In genomic region chr5:138570871-138571270, GRCh38 we compare ENCODE assay signal across 17 cellular contexts. TPM values are rescaled to one million over a fixed set of nuclear protein-coding genes. Genes with fewer than 3 reads are reported as not detected.
DNase-seq lines count a peak whose midpoint lies in the region; ATAC-seq and TF ChIP-seq lines count a peak whose summit lies in the region.
"Had no signal": no experiment of that assay in that cellular context is flagged by ENCODE, and none has a peak within 500 bp of the region (broad histone marks: within the 10 kb centered on the region; RNA-seq: fewer than 3 reads in every experiment).

No MANE protein-coding gene starts in this region.

- no peak for TF ChIP-seq CTCF in activated CD8-positive, alpha-beta T cell treated with anti-CD3 and anti-CD28 coated beads for 36 hours (IDR thresholded peaks at IDR 0.05)

- H3K23ac ChIP-seq in mesenchymal stem cell (ENCODE audit: low read length in 2 of 2): no peak overlapping the region

- no peaks in the 10 kb centered on the region for H3K27me3 Mint-ChIP-seq in activated CD8-positive, alpha-beta T cell treated with anti-CD3 and anti-CD28 coated beads for 36 hours
- H3K27me3 Mint-ChIP-seq in activated CD8-positive, alpha-beta T cell treated with anti-CD3 and anti-CD28 coated beads, Interleukin-2, amount 10 ng/mL, durations not matched to agents 7 days and 5 days (ENCODE audit: low read depth): no peaks in the 10 kb centered on the region
- H3K27me3 Mint-ChIP-seq in CD4-positive, alpha-beta memory T cell: no peaks in the 10 kb centered on the region
- H3K27me3 Mint-ChIP-seq in activated naive CD8-positive, alpha-beta T cell: no peaks in the 10 kb centered on the region

- H3K27ac Mint-ChIP-seq in activated CD8-positive, alpha-beta T cell treated with anti-CD3 and anti-CD28 coated beads for 36 hours: peak overlapping the region; percentile 73
- no peak overlapping the region for H3K27ac Mint-ChIP-seq in activated CD8-positive, alpha-beta T cell treated with anti-CD3 and anti-CD28 coated beads, Interleukin-2, amount 10 ng/mL, durations not matched to agents 7 days and 5 days
- peak overlapping the region in 5 of 7 donors; percentile 32 to 100 (median 51) for H3K27ac Mint-ChIP-seq in CD4-positive, alpha-beta memory T cell
- peak overlapping the region; percentile 46 for H3K27ac Mint-ChIP-seq in activated naive CD8-positive, alpha-beta T cell

- POLR2A ChIA-PET in activated CD8-positive, alpha-beta T cell treated with anti-CD3 and anti-CD28 coated beads for 36 hours (lab: Charles Lee): interaction anchor here (3.5 kb wide), 1 partner anchor 12 kb away, joined by 16 read pairs; no protein-coding TSS in a partner anchor
- POLR2A ChIA-PET in activated CD8-positive, alpha-beta T cell treated with anti-CD3 and anti-CD28 coated beads, Interleukin-2, amount 10 ng/mL, durations not matched to agents 7 days and 5 days (lab: Charles Lee): no interaction called here
- POLR2A ChIA-PET in CD4-positive, alpha-beta memory T cell (lab: Charles Lee; ENCODE audit: partially characterized antibody): interaction anchor here (1.5 kb wide), 1 partner anchor 28 kb away, joined by 8 read pairs; the partner anchor contains the start of gene ETF1

- peak overlapping the region; percentile 12 for H4K8ac ChIP-seq in mesenchymal stem cell (ENCODE audit: low read length)

- no peaks in the 10 kb centered on the region for H3K9me3 ChIP-seq in CD4-positive, alpha-beta memory T cell (ENCODE audit: control insufficient read depth in 1 of 2, low read length in 2 of 2)
- H3K9me3 ChIP-seq in mesenchymal stem cell (ENCODE audit: control insufficient read depth, low read length): no peaks in the 10 kb centered on the region
- H3K9me3 ChIP-seq: BLaER1 treated with 17β-estradiol and CSF1 and Interleukin-3, amounts not matched to agents 10 nM and 100 nM; Caco-2; HAP-1 had no signal

- peaks cover 74% of the 10 kb centered on the region for H3K36me3 ChIP-seq in CD4-positive, alpha-beta memory T cell (ENCODE audit: insufficient read depth, low read length)
- peaks cover 39 to 79% of the 10 kb centered on the region in 2 experiments for H3K36me3 ChIP-seq in mesenchymal stem cell (ENCODE audit: control insufficient read depth in 1 of 2, insufficient read depth in 2 of 2, low read depth in 1 of 2, low read length in 2 of 2)

- no peak overlapping the region for H2AFZ ChIP-seq in mesenchymal stem cell (ENCODE audit: low read depth, low read length)

- H3K9ac ChIP-seq in mesenchymal stem cell (ENCODE audit: low read length): no peak overlapping the region

- peaks cover 59% of the 10 kb centered on the region for H3K4me1 ChIP-seq in CD4-positive, alpha-beta memory T cell (ENCODE audit: insufficient read depth, low read length)
- H3K4me1 ChIP-seq in mesenchymal stem cell (ENCODE audit: control insufficient read depth, insufficient read depth, low read depth, low read length): peaks cover 10% of the 10 kb centered on the region

- CTCF ChIA-PET in activated CD8-positive, alpha-beta T cell treated with anti-CD3 and anti-CD28 coated beads for 36 hours (lab: Charles Lee): interaction anchor here (2.8 kb wide), 1 partner anchor 23 kb away, joined by 13 read pairs; no protein-coding TSS in a partner anchor
- CTCF ChIA-PET in activated CD8-positive, alpha-beta T cell treated with anti-CD3 and anti-CD28 coated beads, Interleukin-2, amount 10 ng/mL, durations not matched to agents 7 days and 5 days (lab: Charles Lee): no interaction called here
- CTCF ChIA-PET in CD4-positive, alpha-beta memory T cell (lab: Charles Lee; ENCODE audit: partially characterized antibody): interaction anchor here (0.7 kb wide), 1 partner anchor 27 kb away, joined by 3 read pairs; no protein-coding TSS in a partner anchor

- H2AK5ac ChIP-seq in mesenchymal stem cell (ENCODE audit: low read length, severe bottlenecking): no peak overlapping the region

- no peak for ATAC-seq in activated CD8-positive, alpha-beta T cell treated with anti-CD3 and anti-CD28 coated beads for 36 hours
- no peak for ATAC-seq in activated CD8-positive, alpha-beta T cell treated with anti-CD3 and anti-CD28 coated beads, Interleukin-2, amount 10 ng/mL, durations not matched to agents 7 days and 5 days
- ATAC-seq: Right ventricle myocardium inferior had no signal

- no peak overlapping the region for H2BK12ac ChIP-seq in mesenchymal stem cell (ENCODE audit: low read length in 2 of 2)

- no peak overlapping the region for H2BK120ac ChIP-seq in mesenchymal stem cell (ENCODE audit: low read depth, low read length)

- no peaks in the 10 kb centered on the region for H3K27me3 ChIP-seq in CD4-positive, alpha-beta memory T cell (ENCODE audit: insufficient read depth, low read length)
- no peaks in the 10 kb centered on the region for H3K27me3 ChIP-seq in mesenchymal stem cell (ENCODE audit: control insufficient read depth in 1 of 2, insufficient read depth in 1 of 2, low read length in 2 of 2)
- H3K27me3 ChIP-seq: BLaER1 treated with 17β-estradiol and CSF1 and Interleukin-3, amounts not matched to agents 10 nM and 100 nM had no signal

- H3K4me2 ChIP-seq in mesenchymal stem cell (ENCODE audit: low read length, poor library complexity, severe bottlenecking): no peak overlapping the region

- no peak overlapping the region for H3K27ac ChIP-seq in CD4-positive, alpha-beta memory T cell (ENCODE audit: low read depth, low read length)
- no peak overlapping the region for H3K27ac ChIP-seq in mesenchymal stem cell (ENCODE audit: low read length, poor library complexity, severe bottlenecking)
- H3K27ac ChIP-seq: BLaER1 treated with 17β-estradiol and CSF1 and Interleukin-3, amounts not matched to agents 10 nM and 100 nM had no signal

- peaks cover 2% of the 10 kb centered on the region for H3K9me3 Mint-ChIP-seq in activated CD8-positive, alpha-beta T cell treated with anti-CD3 and anti-CD28 coated beads for 36 hours
- no peaks in the 10 kb centered on the region for H3K9me3 Mint-ChIP-seq in activated CD8-positive, alpha-beta T cell treated with anti-CD3 and anti-CD28 coated beads, Interleukin-2, amount 10 ng/mL, durations not matched to agents 7 days and 5 days (ENCODE audit: insufficient read depth)
- H3K9me3 Mint-ChIP-seq in CD4-positive, alpha-beta memory T cell: peaks cover 0 to 7% (median 0%) of the 10 kb centered on the region in 8 donors
- no peaks in the 10 kb centered on the region for H3K9me3 Mint-ChIP-seq in activated naive CD8-positive, alpha-beta T cell (ENCODE audit: low read depth)

- no peak overlapping the region for H3K4me3 Mint-ChIP-seq in activated CD8-positive, alpha-beta T cell treated with anti-CD3 and anti-CD28 coated beads for 36 hours
- no peak overlapping the region for H3K4me3 Mint-ChIP-seq in activated CD8-positive, alpha-beta T cell treated with anti-CD3 and anti-CD28 coated beads, Interleukin-2, amount 10 ng/mL, durations not matched to agents 7 days and 5 days
- H3K4me3 Mint-ChIP-seq in CD4-positive, alpha-beta memory T cell: no peak overlapping the region
- H3K4me3 Mint-ChIP-seq in activated naive CD8-positive, alpha-beta T cell: peak overlapping the region; percentile 32

- H4K91ac ChIP-seq in mesenchymal stem cell (ENCODE audit: low read length): no peak overlapping the region

- no peak overlapping the region for H3K4ac ChIP-seq in mesenchymal stem cell (ENCODE audit: low read depth in 1 of 2, low read length in 2 of 2)

- peaks cover 86% of the 10 kb centered on the region for H3K36me3 Mint-ChIP-seq in activated CD8-positive, alpha-beta T cell treated with anti-CD3 and anti-CD28 coated beads for 36 hours (ENCODE audit: low read depth)
- peaks cover 79% of the 10 kb centered on the region for H3K36me3 Mint-ChIP-seq in activated CD8-positive, alpha-beta T cell treated with anti-CD3 and anti-CD28 coated beads, Interleukin-2, amount 10 ng/mL, durations not matched to agents 7 days and 5 days (ENCODE audit: low read depth)
- H3K36me3 Mint-ChIP-seq in CD4-positive, alpha-beta memory T cell: peaks cover 58 to 77% of the 10 kb centered on the region in 2 donors
- peaks cover 31% of the 10 kb centered on the region for H3K36me3 Mint-ChIP-seq in activated naive CD8-positive, alpha-beta T cell

- no peak overlapping the region for H2BK5ac ChIP-seq in mesenchymal stem cell (ENCODE audit: low read depth, low read length, poor library complexity, severe bottlenecking)

- DNase-seq in activated CD8-positive, alpha-beta T cell treated with anti-CD3 and anti-CD28 coated beads for 36 hours: no peak
- no peak for DNase-seq in activated CD8-positive, alpha-beta T cell treated with anti-CD3 and anti-CD28 coated beads, Interleukin-2, amount 10 ng/mL, durations not matched to agents 7 days and 5 days
- no peak for DNase-seq in CD4-positive, alpha-beta memory T cell
- no peak for DNase-seq in mesenchymal stem cell
- no peak for DNase-seq in NCI-H446 treated with DMSO at 0.1 percent for 48 hours (lab: John Stamatoyannopoulos, UW)
- no peak for DNase-seq in NCI-H1417 (lab: John Stamatoyannopoulos, UW)
- DNase-seq in NCI-H226: no peak
- DNase-seq: 8988T, DMS53, NCI-H1048, NCI-H187, NCI-H774 had no signal

- WGBS in mesenchymal stem cell: 100% methylated on average over 8 of the region's 9 CpGs

- peaks cover 4% of the 10 kb centered on the region for H3K79me1 ChIP-seq in mesenchymal stem cell (replicated peaks; ENCODE audit: low read length, poor library complexity, severe bottlenecking)

- peaks cover 67% of the 10 kb centered on the region for H3K4me1 Mint-ChIP-seq in activated CD8-positive, alpha-beta T cell treated with anti-CD3 and anti-CD28 coated beads for 36 hours (ENCODE audit: low read depth)
- peaks cover 54% of the 10 kb centered on the region for H3K4me1 Mint-ChIP-seq in activated CD8-positive, alpha-beta T cell treated with anti-CD3 and anti-CD28 coated beads, Interleukin-2, amount 10 ng/mL, durations not matched to agents 7 days and 5 days (ENCODE audit: low read depth)
- peaks cover 31 to 77% (median 53%) of the 10 kb centered on the region in 4 donors for H3K4me1 Mint-ChIP-seq in CD4-positive, alpha-beta memory T cell
- H3K4me1 Mint-ChIP-seq in activated naive CD8-positive, alpha-beta T cell (ENCODE audit: low read depth): peaks cover 63% of the 10 kb centered on the region

- no peak overlapping the region for H3K4me3 ChIP-seq in CD4-positive, alpha-beta memory T cell (ENCODE audit: low read length in 2 of 2)
- no peak overlapping the region for H3K4me3 ChIP-seq in mesenchymal stem cell (ENCODE audit: insufficient read depth in 1 of 2, low read depth in 1 of 2, low read length in 2 of 2)
- H3K4me3 ChIP-seq: BLaER1 treated with 17β-estradiol and CSF1 and Interleukin-3, amounts not matched to agents 10 nM and 100 nM; HAP-1 had no signal

- H2BK15ac ChIP-seq in mesenchymal stem cell (ENCODE audit: low read depth, poor library complexity, severe bottlenecking): no peak overlapping the region

- H3K18ac ChIP-seq in mesenchymal stem cell (ENCODE audit: low read depth in 1 of 2, low read length in 2 of 2): no peak overlapping the region

- intact Hi-C loops in activated CD8-positive, alpha-beta T cell treated with anti-CD3 and anti-CD28 coated beads for 36 hours (cut with micrococcal nuclease): loop anchor here (10.0 kb wide), 1 partner anchor 694 kb away; no protein-coding TSS in a partner anchor
- intact Hi-C loops in CD4-positive, alpha-beta memory T cell (cut with micrococcal nuclease): loop anchor here (10.0 kb wide), 2 partner anchors 536 to 816 kb away; partner anchors contain the start of genes FAM13B and HNRNPA0

- no peak overlapping the region for H3K14ac ChIP-seq in mesenchymal stem cell (ENCODE audit: low read length in 2 of 2)

RNA-seq across cellular contexts. Expression of gene HSPA9, which starts 4.3 kb away (rescaled TPM):
- 100 to 1,000 TPM; 426 to 442 TPM for total RNA-seq in activated CD8-positive, alpha-beta T cell treated with anti-CD3 and anti-CD28 coated beads for 36 hours
- total RNA-seq in activated CD8-positive, alpha-beta T cell treated with anti-CD3 and anti-CD28 coated beads, Interleukin-2, amount 10 ng/mL, durations not matched to agents 7 days and 5 days: 100 to 1,000 TPM; 214 to 216 TPM
- 100 to 1,000 TPM; 144 to 171 TPM for total RNA-seq in CD4-positive, alpha-beta memory T cell
- 100 to 1,000 TPM; 144 to 163 TPM for polyA plus RNA-seq in CD4-positive, alpha-beta memory T cell
- 157 TPM for polyA plus RNA-seq in mesenchymal stem cell (2013, experiment 1 of 2)
- 152 TPM for polyA plus RNA-seq in mesenchymal stem cell (2013, experiment 2 of 2)

RNA-seq across cellular contexts. Expression of gene ETF1, which starts 27.8 kb away (rescaled TPM):
- 100 to 1,000 TPM; 154 to 161 TPM for total RNA-seq in activated CD8-positive, alpha-beta T cell treated with anti-CD3 and anti-CD28 coated beads for 36 hours
- total RNA-seq in activated CD8-positive, alpha-beta T cell treated with anti-CD3 and anti-CD28 coated beads, Interleukin-2, amount 10 ng/mL, durations not matched to agents 7 days and 5 days: 10 to 100 TPM; 92.7 to 93.3 TPM
- total RNA-seq in CD4-positive, alpha-beta memory T cell: 10 to 100 TPM; 42.6 to 46.5 TPM
- polyA plus RNA-seq in CD4-positive, alpha-beta memory T cell: 10 to 100 TPM; 31.1 to 45.2 TPM
- 93.4 TPM for polyA plus RNA-seq in mesenchymal stem cell (2013, experiment 1 of 2)
- 96.7 TPM for polyA plus RNA-seq in mesenchymal stem cell (2013, experiment 2 of 2)
